12 cellular contexts compared by ENCODE assay signal in the genomic region with DNA sequence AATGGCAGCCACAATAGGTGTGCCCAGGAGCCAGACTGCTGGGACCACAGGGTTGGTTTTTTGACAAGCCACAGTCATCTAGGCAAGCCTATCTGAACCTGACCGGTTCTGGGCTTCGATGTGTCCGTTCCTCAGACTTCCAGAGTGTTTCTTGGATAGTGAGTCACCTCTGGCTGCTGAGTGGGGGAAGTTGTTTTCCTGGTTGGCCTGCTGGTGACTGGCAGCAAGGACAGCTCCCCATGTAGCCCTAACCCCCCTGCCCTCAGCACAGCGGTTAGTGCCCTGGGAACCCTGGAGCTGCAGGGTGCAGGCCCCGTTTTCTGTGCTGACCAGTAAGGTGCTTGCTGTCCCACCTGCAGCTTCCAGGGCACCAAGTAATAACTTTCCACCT.
DNase-seq lines count a peak whose midpoint lies in the region; ATAC-seq and TF ChIP-seq lines count a peak whose summit lies in the region.
"Had no signal": no experiment of that assay in that cellular context is flagged by ENCODE, and none has a peak within 500 bp of the region (broad histone marks: within the 10 kb centered on the region; RNA-seq: fewer than 3 reads in every experiment).

No MANE protein-coding gene starts in this region.

- H3K27ac Mint-ChIP-seq in CD4-positive, alpha-beta T cell: no peak overlapping the region
- H3K27ac Mint-ChIP-seq: activated CD4-positive, alpha-beta memory T cell treated with anti-CD3 and anti-CD28 coated beads, Interleukin-2, amount 10 ng/mL, durations not matched to agents 7 days and 5 days had no signal

- POLR2A ChIA-PET in CD4-positive, alpha-beta T cell (lab: Charles Lee): interaction anchor here (1.5 kb wide), 1 partner anchor 35 kb away, joined by 3 read pairs; no protein-coding TSS in a partner anchor

- TF ChIP-seq CTCF in brain microvascular endothelial cell (IDR thresholded peaks at IDR 0.05; ENCODE audit: low read depth, low read length, missing control alignments): peak; percentile 58
- no peak for TF ChIP-seq CTCF in CD4-positive, alpha-beta T cell (IDR thresholded peaks at IDR 0.05)

- no peak for ATAC-seq in HG02885 (IDR thresholded peaks at IDR 0.05; ENCODE audit: poor library complexity, unreplicated experiment)
- ATAC-seq in CD4-positive, alpha-beta T cell (ENCODE audit: poor library complexity): no peak
- ATAC-seq: stimulated activated naive CD8-positive, alpha-beta T cell treated with anti-CD3 and anti-CD28 coated beads, Interleukin-15, amount 100 ng/mL, for 72 hours had no signal

- H3K36me3 ChIP-seq in brain microvascular endothelial cell (replicated peaks): peaks cover 79% of the 10 kb centered on the region

- H3K27me3 ChIP-seq in brain microvascular endothelial cell (replicated peaks): no peaks in the 10 kb centered on the region
- no peaks in the 10 kb centered on the region for H3K27me3 ChIP-seq in CD4-positive, alpha-beta T cell (ENCODE audit: control insufficient read depth, insufficient read depth, low read length)

- H3K27ac ChIP-seq in brain microvascular endothelial cell: no peak overlapping the region
- H3K27ac ChIP-seq in CD4-positive, alpha-beta T cell (ENCODE audit: low read depth, low read length): no peak overlapping the region
- H3K27ac ChIP-seq: KMS-11 had no signal

- CTCF ChIA-PET in CD4-positive, alpha-beta T cell (lab: Charles Lee): interaction anchor here (2.1 kb wide), 1 partner anchor 21 kb away, joined by 8 read pairs; no protein-coding TSS in a partner anchor

- H3K4me3 ChIP-seq in brain microvascular endothelial cell (ENCODE audit: low read depth, low read length): no peak overlapping the region

- peaks cover 71% of the 10 kb centered on the region for H3K36me3 Mint-ChIP-seq in CD4-positive, alpha-beta T cell (ENCODE audit: low read depth)

- no peaks in the 10 kb centered on the region for H3K9me3 ChIP-seq in CD4-positive, alpha-beta T cell (ENCODE audit: control insufficient read depth, low read length)

- H3K4me1 Mint-ChIP-seq in CD4-positive, alpha-beta T cell (ENCODE audit: low read depth): peaks cover 7% of the 10 kb centered on the region

- intact Hi-C loops in CD4-positive, alpha-beta T cell (cut with DNase I, micrococcal nuclease): no loop called here

- no peaks in the 10 kb centered on the region for H3K27me3 Mint-ChIP-seq in CD4-positive, alpha-beta T cell
- H3K27me3 Mint-ChIP-seq: activated CD4-positive, alpha-beta memory T cell treated with anti-CD3 and anti-CD28 coated beads, Interleukin-2, amount 10 ng/mL, durations not matched to agents 7 days and 5 days; stimulated activated naive CD8-positive, alpha-beta T cell treated with anti-CD3 and anti-CD28 coated beads, Interleukin-15, amount 100 ng/mL, for 72 hours had no signal

- H3K9me3 Mint-ChIP-seq in CD4-positive, alpha-beta T cell: no peaks in the 10 kb centered on the region
- H3K9me3 Mint-ChIP-seq: activated CD4-positive, alpha-beta memory T cell treated with anti-CD3 and anti-CD28 coated beads, Interleukin-2, amount 10 ng/mL, durations not matched to agents 7 days and 5 days; nephron progenitor cell; stimulated activated naive CD8-positive, alpha-beta T cell treated with anti-CD3 and anti-CD28 coated beads, Interleukin-15, amount 100 ng/mL, for 72 hours had no signal

- peak; percentile 78 for DNase-seq in ACHN
- DNase-seq in HK-2 (ENCODE audit: unreplicated experiment): peak; percentile 59
- DNase-seq in brain microvascular endothelial cell: peak; percentile 78
- DNase-seq in islet precursor cell: peak; percentile 86
- DNase-seq in DMS 273 treated with DMSO at 0.1 percent for 48 hours (lab: John Stamatoyannopoulos, UW): no peak
- DNase-seq in CD4-positive, alpha-beta T cell: no peak
- no peak for DNase-seq in hippocampal formation (lab: John Stamatoyannopoulos, UW)
- DNase-seq: activated CD4-positive, alpha-beta memory T cell treated with anti-CD3 and anti-CD28 coated beads, Interleukin-2, amount 10 ng/mL, durations not matched to agents 7 days and 5 days; nephron progenitor cell; stimulated activated naive CD8-positive, alpha-beta T cell treated with anti-CD3 and anti-CD28 coated beads, Interleukin-15, amount 100 ng/mL, for 72 hours had no signal

- in situ Hi-C loops in ACHN (cut with HindIII; ENCODE audit: low pct_ligation_motif_present, low pct_unique_long_range_greater_than_20kb, low sequenced_read_pairs) (no loop called here), brain microvascular endothelial cell (cut with HindIII; ENCODE audit: low pct_ligation_motif_present, low sequenced_read_pairs) (no loop called here)

- no peak overlapping the region for H3K4me3 Mint-ChIP-seq in CD4-positive, alpha-beta T cell
- H3K4me3 Mint-ChIP-seq: activated CD4-positive, alpha-beta memory T cell treated with anti-CD3 and anti-CD28 coated beads, Interleukin-2, amount 10 ng/mL, durations not matched to agents 7 days and 5 days; nephron progenitor cell; stimulated activated naive CD8-positive, alpha-beta T cell treated with anti-CD3 and anti-CD28 coated beads, Interleukin-15, amount 100 ng/mL, for 72 hours had no signal

Comparison
In these comparisons a context has a peak if more than half of its experiments do, and no peak if none do; other contexts are left out.
1. DNase-seq: peak in ACHN (single experiment), HK-2 (single experiment), brain microvascular endothelial cell (single experiment) and islet precursor cell (single experiment); none in DMS 273 treated with DMSO at 0.1 percent for 48 hours (single experiment), CD4-positive, alpha-beta T cell (0 of 10) and hippocampal formation (0 of 2).